16 cellular contexts compared by ENCODE assay signal in the genomic region with DNA sequence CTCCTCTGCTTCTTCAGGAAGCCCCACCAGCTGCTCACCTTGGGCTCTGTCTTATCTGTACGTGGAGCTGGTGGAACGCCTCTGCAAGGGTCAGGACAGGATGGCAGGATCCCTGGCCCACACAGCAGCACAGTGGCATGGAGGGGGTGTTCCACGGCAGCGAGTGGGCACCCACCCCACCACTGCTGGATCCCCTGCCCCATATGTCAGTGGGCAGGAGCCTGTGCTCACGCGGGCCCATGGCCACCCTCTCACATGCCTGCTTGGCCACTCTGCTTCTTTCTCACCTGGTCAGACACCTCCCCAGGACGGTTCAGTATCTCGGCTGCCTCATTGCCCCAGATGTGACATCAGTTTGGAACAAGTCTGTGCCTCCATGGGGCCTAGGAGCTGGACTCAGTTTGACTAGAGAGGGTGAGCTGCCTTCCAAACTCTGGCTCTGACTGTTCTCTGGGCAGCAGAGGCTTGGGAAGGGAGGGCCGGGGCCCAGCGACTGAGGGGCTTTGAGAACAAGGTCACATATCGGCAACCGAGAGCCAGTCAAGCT.
A peak's percentile ranks its signal among the peaks of the same experiment; 100 is the strongest.
DNase-seq lines count a peak whose midpoint lies in the region; ATAC-seq, FAIRE-seq and TF ChIP-seq lines count a peak whose summit lies in the region.
"Had no signal": no experiment of that assay in that cellular context is flagged by ENCODE, and none has a peak within 500 bp of the region (broad histone marks: within the 10 kb centered on the region; RNA-seq: fewer than 3 reads in every experiment).

No MANE protein-coding gene starts in this region.

- H3K4me3 ChIP-seq in IMR-90 (ENCODE audit: insufficient read depth, low read depth, low read length) (no peak overlapping the region), H1 (ENCODE audit: extremely low read depth in 1 of 4, insufficient read depth in 2 of 4, low read depth in 3 of 4, low read length in 4 of 4) (no peak overlapping the region), neuronal stem cell (ENCODE audit: low read length in 2 of 2) (no peak overlapping the region), upper lobe of right lung (no peak overlapping the region), heart right ventricle (no peak overlapping the region), ascending aorta (no peak overlapping the region)
- H3K4me3 ChIP-seq: BLaER1 had no signal

- no peak overlapping the region for H3K18ac ChIP-seq in IMR-90 (ENCODE audit: low read depth, low read length)
- no peak overlapping the region; the same call in 1 of the 2 replicates for H3K18ac ChIP-seq in H1 (ENCODE audit: extremely low read depth, low read length)
- no peak overlapping the region for H3K18ac ChIP-seq in neuronal stem cell (ENCODE audit: low read length)

- H2BK12ac ChIP-seq in H1 (ENCODE audit: low read depth, low read length): no peak overlapping the region
- H2BK12ac ChIP-seq in neuronal stem cell (ENCODE audit: low read length): no peak overlapping the region

- H4K91ac ChIP-seq in IMR-90 (ENCODE audit: insufficient read depth, low read depth, low read length) (no peak overlapping the region), H1 (replicated peaks; ENCODE audit: insufficient read length, low read length) (no peak overlapping the region), neuronal stem cell (ENCODE audit: low read depth, low read length, poor library complexity) (no peak overlapping the region)

- H2AK5ac ChIP-seq in IMR-90 (ENCODE audit: low read depth, low read length) (no peak overlapping the region), H1 (ENCODE audit: low read depth, low read length) (no peak overlapping the region), neuronal stem cell (ENCODE audit: low read depth, low read length) (peak overlapping the region; percentile 5)

- no TSS peak for BruUV-seq in IMR-90 (replicated peaks; lab: Mats Ljungman, UMichigan)

- FAIRE-seq in H1 (lab: Jason Lieb, UNC): no peak
- FAIRE-seq: HepG2 had no signal

- no peaks in the 10 kb centered on the region for H3K79me2 ChIP-seq in H1 (ENCODE audit: control insufficient read depth in 1 of 2, insufficient read depth in 2 of 2, low read length in 2 of 2)

- in situ Hi-C loops in IMR-90 (cut with MboI; ENCODE audit: low sequenced_read_pairs): no loop called here

- H3K23ac ChIP-seq in IMR-90 (ENCODE audit: low read depth, low read length) (no peak overlapping the region), H1 (ENCODE audit: insufficient read length) (no peak overlapping the region), neuronal stem cell (ENCODE audit: low read depth, low read length, poor library complexity) (peak overlapping the region; percentile 44)

- H3K27ac ChIP-seq in IMR-90 (ENCODE audit: insufficient read depth, low read length) (no peak overlapping the region), H1 (ENCODE audit: low read depth, low read length) (no peak overlapping the region), neuronal stem cell (replicated peaks; ENCODE audit: low read length) (no peak overlapping the region), upper lobe of right lung (no peak overlapping the region), heart right ventricle (no peak overlapping the region), ascending aorta (no peak overlapping the region)
- H3K27ac ChIP-seq: BLaER1 had no signal

- TF ChIP-seq CTCF in IMR-90 (conservative IDR thresholded peaks at IDR 0.05; ENCODE audit: low read depth, low read length) (no peak), H1 (IDR thresholded peaks at IDR 0.05; ENCODE audit: control extremely low read depth in 1 of 3, insufficient read depth in 1 of 3, low read depth in 1 of 3, low read length in 3 of 3) (no peak), upper lobe of right lung (IDR thresholded peaks at IDR 0.05) (no peak), heart right ventricle (IDR thresholded peaks at IDR 0.05) (no peak), ascending aorta (IDR thresholded peaks at IDR 0.05) (no peak)

- H3K27me3 ChIP-seq in IMR-90 (ENCODE audit: control insufficient read depth, insufficient read depth, low read length) (peaks cover 26% of the 10 kb centered on the region), H1 (replicated peaks in 1 of 4; ENCODE audit: control insufficient read depth in 3 of 4, extremely low read depth in 1 of 4, insufficient read depth in 3 of 4, low read length in 3 of 4) (no peaks in the 10 kb centered on the region), neuronal stem cell (ENCODE audit: control insufficient read depth in 3 of 3, insufficient read depth in 3 of 3, low read depth in 1 of 3, low read length in 3 of 3) (no peaks in the 10 kb centered on the region), upper lobe of right lung (no peaks in the 10 kb centered on the region), heart right ventricle (no peaks in the 10 kb centered on the region), ascending aorta (no peaks in the 10 kb centered on the region)
- H3K27me3 ChIP-seq: BLaER1 had no signal

- H3K56ac ChIP-seq in IMR-90 (ENCODE audit: extremely low read depth, insufficient read depth, low read length): no peak overlapping the region
- H3K56ac ChIP-seq in H1 (replicated peaks; ENCODE audit: insufficient read length, low read depth, low read length): no peak overlapping the region

- H3K4ac ChIP-seq in IMR-90 (ENCODE audit: low read depth, low read length) (no peak overlapping the region), H1 (replicated peaks; ENCODE audit: insufficient read length, low read depth, low read length) (no peak overlapping the region), neuronal stem cell (ENCODE audit: low read length) (no peak overlapping the region)

- no peak for TF ChIP-seq RAD21 in IMR-90 (IDR thresholded peaks at IDR 0.05; ENCODE audit: low read length)
- TF ChIP-seq RAD21 in H1 (IDR thresholded peaks at IDR 0.05 in 1 of 2, conservative IDR thresholded peaks at IDR 0.05 in 1 of 2; ENCODE audit: low read depth in 2 of 2, low read length in 2 of 2): no peak

- H4K8ac ChIP-seq in IMR-90 (ENCODE audit: low read depth in 2 of 2, low read length in 2 of 2): no peak overlapping the region
- no peak overlapping the region for H4K8ac ChIP-seq in H1 (ENCODE audit: extremely low read depth, insufficient read depth, low read length)
- no peak overlapping the region for H4K8ac ChIP-seq in neuronal stem cell (ENCODE audit: low read depth, low read length)

- TF ChIP-seq POLR2A in IMR-90 (IDR thresholded peaks at IDR 0.05; ENCODE audit: low read depth, low read length) (no peak), H1 (IDR thresholded peaks at IDR 0.05; ENCODE audit: control extremely low read depth in 1 of 2, low read depth in 2 of 2, low read length in 2 of 2) (no peak)

- H3K4me2 ChIP-seq in IMR-90 (ENCODE audit: low read depth, low read length) (no peak overlapping the region), H1 (ENCODE audit: insufficient read depth in 1 of 2, low read depth in 2 of 2, low read length in 2 of 2) (no peak overlapping the region), neuronal stem cell (ENCODE audit: insufficient read depth, low read length, poor library complexity, severe bottlenecking) (no peak overlapping the region)
- H3K4me2 ChIP-seq: BLaER1 had no signal

- CTCF ChIA-PET in IMR-90 (lab: Yijun Ruan, JAX): no interaction called here
- CTCF ChIA-PET in H1 (lab: Charles Lee; ENCODE audit: partially characterized antibody): interaction anchor here (0.6 to 1.9 kb wide), 6 partner anchors 22 to 205 kb away, joined by 3 to 10 read pairs (median 4); a partner anchor contains a TSS

- WGBS in IMR-90 (ENCODE audit: extremely low coverage in 2 of 2, insufficient read length in 1 of 2), 2 experiments: 93% methylated on average over 3 of the region's 12 CpGs; no CpG with 5 or more reads in 1 of the 2 experiments
- WGBS in H1 (ENCODE audit: extremely low coverage in 1 of 2, insufficient coverage in 1 of 2, insufficient read length in 1 of 2, insufficient replicate concordance in 2 of 2, low coverage in 1 of 2, low lambda C conversion rate in 2 of 2, missing lambda C conversion rate in 1 of 2), 2 experiments: 92% methylated on average over 12 of the region's 12 CpGs; no CpG with 5 or more reads in 1 of the 2 experiments
- WGBS in neuronal stem cell (ENCODE audit: extremely low coverage in 2 of 2, insufficient read length in 2 of 2, insufficient replicate concordance in 1 of 2), 2 donors: no CpG with 5 or more reads among the region's 12 CpGs
- 94 to 97% methylated on average over 12 of the region's 12 CpGs for WGBS in heart right ventricle, 2 donors

- no peaks in the 10 kb centered on the region for H3K23me2 ChIP-seq in H1 (ENCODE audit: low read depth, low read length)

- dilution Hi-C loops in IMR-90 (cut with HindIII; ENCODE audit: low sequenced_read_pairs, unreplicated experiment): no loop called here

- no peaks in the 10 kb centered on the region for H3K4me1 ChIP-seq in IMR-90 (ENCODE audit: control insufficient read depth, insufficient read depth, low read length)
- no peaks in the 10 kb centered on the region; a peak in 2 of 7 replicates for H3K4me1 ChIP-seq in H1 (replicated peaks in 1 of 4; ENCODE audit: control insufficient read depth in 3 of 4, insufficient read depth in 4 of 4, low read length in 3 of 4)
- peaks cover 0 to 8% of the 10 kb centered on the region in 2 donors for H3K4me1 ChIP-seq in neuronal stem cell (ENCODE audit: control insufficient read depth in 2 of 2, insufficient read depth in 1 of 2, low read depth in 1 of 2, low read length in 2 of 2)
- no peaks in the 10 kb centered on the region for H3K4me1 ChIP-seq in upper lobe of right lung
- H3K4me1 ChIP-seq in heart right ventricle: peaks cover 0 to 2% (median 0%) of the 10 kb centered on the region in 9 donors
- no peaks in the 10 kb centered on the region for H3K4me1 ChIP-seq in ascending aorta
- H3K4me1 ChIP-seq: BLaER1 had no signal

- H4K5ac ChIP-seq in IMR-90 (ENCODE audit: low read depth, low read length) (no peak overlapping the region), H1 (ENCODE audit: insufficient read length, low read depth, low read length) (no peak overlapping the region)

- no peak overlapping the region for H2BK20ac ChIP-seq in IMR-90 (ENCODE audit: low read depth, low read length)
- no peak overlapping the region for H2BK20ac ChIP-seq in H1 (ENCODE audit: low read length)

- H3K14ac ChIP-seq in IMR-90 (replicated peaks; ENCODE audit: low read depth, low read length) (no peak overlapping the region), H1 (ENCODE audit: insufficient read length) (no peak overlapping the region), neuronal stem cell (ENCODE audit: low read length) (no peak overlapping the region)

- H3K36me3 ChIP-seq in IMR-90 (ENCODE audit: control insufficient read depth, insufficient read depth, low read length) (no peaks in the 10 kb centered on the region), H1 (ENCODE audit: control insufficient read depth in 2 of 4, insufficient read depth in 4 of 4, low read length in 3 of 4) (no peaks in the 10 kb centered on the region), neuronal stem cell (replicated peaks in 1 of 2; ENCODE audit: control insufficient read depth in 2 of 2, insufficient read depth in 2 of 2, low read length in 2 of 2) (no peaks in the 10 kb centered on the region), upper lobe of right lung (no peaks in the 10 kb centered on the region), heart right ventricle (no peaks in the 10 kb centered on the region), ascending aorta (no peaks in the 10 kb centered on the region)
- H3K36me3 ChIP-seq: BLaER1 had no signal

- POLR2A ChIA-PET in IMR-90 (lab: Charles Lee; ENCODE audit: unreplicated experiment) (no interaction called here), H1 (lab: Charles Lee; ENCODE audit: partially characterized antibody) (interaction anchor here (1.7 kb wide), 1 partner anchor 10 kb away, joined by 3 read pairs; no protein-coding TSS in a partner anchor)

- no peak overlapping the region for H2AK9ac ChIP-seq in IMR-90 (replicated peaks; ENCODE audit: low read depth, low read length, poor library complexity)

- H2AFZ ChIP-seq in IMR-90 (replicated peaks; ENCODE audit: low read length, poor library complexity) (peak overlapping the region; percentile 37), H1 (ENCODE audit: low read length) (no peak overlapping the region), neuronal stem cell (ENCODE audit: low read length) (no peak overlapping the region)

- H4K20me1 ChIP-seq in IMR-90 (ENCODE audit: insufficient read depth, low read length) (no peaks in the 10 kb centered on the region), H1 (replicated peaks in 1 of 2; ENCODE audit: control insufficient read depth in 1 of 2, insufficient read depth in 2 of 2, low read length in 2 of 2) (no peaks in the 10 kb centered on the region)
- H4K20me1 ChIP-seq: BLaER1 had no signal

- no peak overlapping the region for H2BK15ac ChIP-seq in IMR-90 (ENCODE audit: low read depth, low read length)
- 0 out of 2 replicates have a peak overlapping the region, but pooled peaks have one; percentile 46 for H2BK15ac ChIP-seq in H1 (ENCODE audit: low read length)
- no peak overlapping the region for H2BK15ac ChIP-seq in neuronal stem cell (ENCODE audit: low read length)

- H3K79me1 ChIP-seq in IMR-90 (ENCODE audit: low read depth in 1 of 2, low read length in 2 of 2): no peaks in the 10 kb centered on the region
- no peaks in the 10 kb centered on the region; the same call in 1 of the 2 replicates for H3K79me1 ChIP-seq in H1 (ENCODE audit: low read depth, low read length)
- no peaks in the 10 kb centered on the region for H3K79me1 ChIP-seq in neuronal stem cell (ENCODE audit: low read depth, low read length)

- ATAC-seq in IMR-90 (ENCODE audit: low read depth) (no peak), upper lobe of right lung (no peak), heart right ventricle (no peak)
- ATAC-seq: HepG2 had no signal

- H2BK5ac ChIP-seq in IMR-90 (ENCODE audit: low read depth, low read length, poor library complexity, severe bottlenecking) (no peak overlapping the region), H1 (ENCODE audit: low read depth, low read length) (no peak overlapping the region), neuronal stem cell (ENCODE audit: low read length) (no peak overlapping the region)

- intact Hi-C loops in IMR-90 (cut with micrococcal nuclease) (no loop called here), upper lobe of right lung (cut with DNase I) (no loop called here), cardiac septum (cut with DNase I) (no loop called here), heart right ventricle (cut with DNase I) (no loop called here), ascending aorta (cut with DNase I) (no loop called here)

- H3K9ac ChIP-seq in IMR-90 (ENCODE audit: low read depth, low read length) (no peak overlapping the region), H1 (replicated peaks in 1 of 4; ENCODE audit: extremely low read depth in 1 of 4, low read depth in 3 of 4, low read length in 3 of 4) (no peak overlapping the region), neuronal stem cell (ENCODE audit: low read depth, low read length, poor library complexity) (no peak overlapping the region)
- H3K9ac ChIP-seq: BLaER1 had no signal

- H2BK120ac ChIP-seq in IMR-90 (ENCODE audit: low read depth, low read length): no peak overlapping the region
- H2BK120ac ChIP-seq in H1 (replicated peaks; ENCODE audit: low read depth, low read length): no peak overlapping the region
- H2BK120ac ChIP-seq in neuronal stem cell (ENCODE audit: low read depth, low read length): no peak overlapping the region

- H3K9me3 ChIP-seq in IMR-90 (ENCODE audit: control insufficient read depth, insufficient read depth, low read length) (no peaks in the 10 kb centered on the region), H1 (ENCODE audit: insufficient read depth in 2 of 2, low read depth in 1 of 2, low read length in 1 of 2) (no peaks in the 10 kb centered on the region), neuronal stem cell (replicated peaks in 1 of 2; ENCODE audit: control insufficient read depth in 2 of 2, insufficient read depth in 1 of 2, low read depth in 1 of 2, low read length in 2 of 2) (no peaks in the 10 kb centered on the region), upper lobe of right lung (no peaks in the 10 kb centered on the region), heart right ventricle (no peaks in the 10 kb centered on the region), ascending aorta (no peaks in the 10 kb centered on the region)
- H3K9me3 ChIP-seq: BLaER1 had no signal

- no peak for TF ChIP-seq EP300 in H1 (IDR thresholded peaks at IDR 0.05; ENCODE audit: borderline replicate concordance in 1 of 2, low read depth in 2 of 2, low read length in 2 of 2)

- DNase-seq in IMR-90 (no peak), H1 (ENCODE audit: low read depth in 1 of 2, low spot score in 2 of 2) (no peak), neuronal stem cell (ENCODE audit: low spot score) (no peak), upper lobe of right lung (peak; percentile 42), cardiac septum (ENCODE audit: low spot score) (no peak), heart right ventricle (no peak), ascending aorta (ENCODE audit: low spot score in 2 of 2) (no peak)
- DNase-seq: 8988T; CD4-positive, alpha-beta memory T cell; DMS153; DMS79 treated with DMSO at 0.1 percent for 48 hours; GF-D8; GOT3; H9 had no signal

- no peaks in the 10 kb centered on the region for H3K9me1 ChIP-seq in IMR-90 (ENCODE audit: insufficient read depth, low read length)
